Comparison of ENCODE assay signal across 11 cellular contexts in genomic region chr4:100100985-100101384, GRCh38.
DNase-seq lines count a peak whose midpoint lies in the region; ATAC-seq lines count a peak whose summit lies in the region.
"Had no signal": no experiment of that assay in that cellular context is flagged by ENCODE, and none has a peak within 500 bp of the region (broad histone marks: within the 10 kb centered on the region; RNA-seq: fewer than 3 reads in every experiment).

No MANE protein-coding gene starts in this region.

- POLR2A ChIA-PET in CD8-positive, alpha-beta memory T cell (lab: Charles Lee): no interaction called here

- H3K27ac Mint-ChIP-seq in CD8-positive, alpha-beta memory T cell: peak overlapping the region in 4 of 8 donors; percentile 4 to 56 (median 38)
- H3K27ac Mint-ChIP-seq in activated T-helper 1 cell treated with anti-CD3 and anti-CD28 coated beads, Interleukin-12 subunit alpha, Interleukin-12 subunit beta, Interleukin-2, Interleukin-4 antibody, amounts not matched to agents 30 ng/mL and 10 ng/mL and 1 ng/mL, durations not matched to agents 14 hours and 24 hours and 36 hours: no peak overlapping the region

- H3K9me3 Mint-ChIP-seq in CD8-positive, alpha-beta memory T cell: no peaks in the 10 kb centered on the region
- no peaks in the 10 kb centered on the region for H3K9me3 Mint-ChIP-seq in activated T-helper 1 cell treated with anti-CD3 and anti-CD28 coated beads, Interleukin-12 subunit alpha, Interleukin-12 subunit beta, Interleukin-2, Interleukin-4 antibody, amounts not matched to agents 30 ng/mL and 10 ng/mL and 1 ng/mL, durations not matched to agents 14 hours and 24 hours and 36 hours

- H3K36me3 ChIP-seq in CD8-positive, alpha-beta memory T cell (ENCODE audit: insufficient read depth, low read length): no peaks in the 10 kb centered on the region
- H3K36me3 ChIP-seq: prostate gland had no signal

- peaks cover 0 to 2% of the 10 kb centered on the region in 2 donors for H3K27me3 Mint-ChIP-seq in CD8-positive, alpha-beta memory T cell
- H3K27me3 Mint-ChIP-seq in activated T-helper 1 cell treated with anti-CD3 and anti-CD28 coated beads, Interleukin-12 subunit alpha, Interleukin-12 subunit beta, Interleukin-2, Interleukin-4 antibody, amounts not matched to agents 30 ng/mL and 10 ng/mL and 1 ng/mL, durations not matched to agents 14 hours and 24 hours and 36 hours (ENCODE audit: insufficient read depth): no peaks in the 10 kb centered on the region

- peak overlapping the region in 5 of 7 donors; percentile 53 to 71 (median 70) for H3K4me3 Mint-ChIP-seq in CD8-positive, alpha-beta memory T cell
- H3K4me3 Mint-ChIP-seq in activated T-helper 1 cell treated with anti-CD3 and anti-CD28 coated beads, Interleukin-12 subunit alpha, Interleukin-12 subunit beta, Interleukin-2, Interleukin-4 antibody, amounts not matched to agents 30 ng/mL and 10 ng/mL and 1 ng/mL, durations not matched to agents 14 hours and 24 hours and 36 hours: peak overlapping the region; percentile 37

- no peaks in the 10 kb centered on the region for H3K9me3 ChIP-seq in CD8-positive, alpha-beta memory T cell (ENCODE audit: low read length)
- no peaks in the 10 kb centered on the region for H3K9me3 ChIP-seq in right cardiac atrium (ENCODE audit: control insufficient read depth, low read length)
- H3K9me3 ChIP-seq: prostate gland, SK-N-SH had no signal

- intact Hi-C loops in activated T-helper 1 cell treated with anti-CD3 and anti-CD28 coated beads, Interleukin-12 subunit alpha, Interleukin-12 subunit beta, Interleukin-2, Interleukin-4 antibody, amounts not matched to agents 30 ng/mL and 10 ng/mL and 1 ng/mL, durations not matched to agents 14 hours and 24 hours and 36 hours (cut with micrococcal nuclease): no loop called here
- intact Hi-C loops in right cardiac atrium (cut with DNase I): no loop called here

- H3K4me1 Mint-ChIP-seq in CD8-positive, alpha-beta memory T cell: peaks cover 18 to 28% (median 25%) of the 10 kb centered on the region in 3 donors
- H3K4me1 Mint-ChIP-seq in activated T-helper 1 cell treated with anti-CD3 and anti-CD28 coated beads, Interleukin-12 subunit alpha, Interleukin-12 subunit beta, Interleukin-2, Interleukin-4 antibody, amounts not matched to agents 30 ng/mL and 10 ng/mL and 1 ng/mL, durations not matched to agents 14 hours and 24 hours and 36 hours (ENCODE audit: low read depth): peaks cover 72% of the 10 kb centered on the region

- DNase-seq in CD8-positive, alpha-beta memory T cell: no peak
- DNase-seq in activated T-helper 1 cell treated with anti-CD3 and anti-CD28 coated beads, Interleukin-12 subunit alpha, Interleukin-12 subunit beta, Interleukin-2, Interleukin-4 antibody, amounts not matched to agents 30 ng/mL and 10 ng/mL and 1 ng/mL, durations not matched to agents 14 hours and 24 hours and 36 hours (ENCODE audit: low spot score): no peak
- no peak for DNase-seq in NCI-H1092 treated with DMSO at 0.1 percent for 48 hours (lab: John Stamatoyannopoulos, UW)
- DNase-seq in DMS53 treated with DMSO at 0.1 percent for 48 hours (lab: John Stamatoyannopoulos, UW; ENCODE audit: unreplicated experiment): no peak
- no peak for DNase-seq in right cardiac atrium
- DNase-seq: NCI-H2081 treated with DMSO at 0.1 percent for 48 hours, SK-N-SH had no signal

- H3K4me1 ChIP-seq in CD8-positive, alpha-beta memory T cell (ENCODE audit: insufficient read depth, low read length): peaks cover 8% of the 10 kb centered on the region
- no peaks in the 10 kb centered on the region for H3K4me1 ChIP-seq in right cardiac atrium (ENCODE audit: control insufficient read depth, insufficient read depth, low read length)
- H3K4me1 ChIP-seq: prostate gland had no signal

- H3K4me3 ChIP-seq in CD8-positive, alpha-beta memory T cell (ENCODE audit: low read length): no peak overlapping the region
- no peak overlapping the region for H3K4me3 ChIP-seq in right cardiac atrium (ENCODE audit: low read length)
- H3K4me3 ChIP-seq: prostate gland had no signal

- H3K27ac ChIP-seq in CD8-positive, alpha-beta memory T cell (ENCODE audit: low read depth, low read length): no peak overlapping the region
- no peak overlapping the region for H3K27ac ChIP-seq in right cardiac atrium (ENCODE audit: low read length)
- H3K27ac ChIP-seq: prostate gland had no signal

- CTCF ChIA-PET in CD8-positive, alpha-beta memory T cell (lab: Charles Lee): interaction anchor here (0.8 to 5.1 kb wide), 2 partner anchors 8 to 293 kb away, joined by 3 to 28 read pairs; no protein-coding TSS in a partner anchor

- ATAC-seq in GM19043 (IDR thresholded peaks at IDR 0.05; ENCODE audit: low read depth, unreplicated experiment) (peak; percentile 50), HG03060 (IDR thresholded peaks at IDR 0.05; ENCODE audit: low read depth, unreplicated experiment) (peak; percentile 56), right cardiac atrium (no peak)
- ATAC-seq in activated CD4-positive, CD25-positive, alpha-beta regulatory T cell treated with anti-CD3 and anti-CD28 coated beads, Interleukin-2, amount 50 U/mL, for 24 hours: no peak

- no peaks in the 10 kb centered on the region for H3K36me3 Mint-ChIP-seq in CD8-positive, alpha-beta memory T cell
- peaks cover 2% of the 10 kb centered on the region for H3K36me3 Mint-ChIP-seq in activated T-helper 1 cell treated with anti-CD3 and anti-CD28 coated beads, Interleukin-12 subunit alpha, Interleukin-12 subunit beta, Interleukin-2, Interleukin-4 antibody, amounts not matched to agents 30 ng/mL and 10 ng/mL and 1 ng/mL, durations not matched to agents 14 hours and 24 hours and 36 hours (ENCODE audit: low read depth)

- WGBS in right cardiac atrium: 44% methylated on average over 3 of the region's 3 CpGs

- H3K27me3 ChIP-seq in CD8-positive, alpha-beta memory T cell (ENCODE audit: insufficient read depth, low read length, poor library complexity, severe bottlenecking): no peaks in the 10 kb centered on the region
- no peaks in the 10 kb centered on the region for H3K27me3 ChIP-seq in right cardiac atrium (ENCODE audit: control insufficient read depth, insufficient read depth)

Comparison
In these comparisons a context has a peak if more than half of its experiments do, and no peak if none do; other contexts are left out.
1. ATAC-seq: peak in GM19043 (single experiment) and HG03060 (single experiment); none in activated CD4-positive, CD25-positive, alpha-beta regulatory T cell treated with anti-CD3 and anti-CD28 coated beads, Interleukin-2, amount 50 U/mL, for 24 hours (0 of 2) and right cardiac atrium (0 of 2).